ENCODE assay signal across 14 cellular contexts in genomic region chr22:39927544-39927943, GRCh38. TPM values are rescaled to one million over a fixed set of nuclear protein-coding genes. Genes with fewer than 3 reads are reported as not detected.
DNase-seq lines count a peak whose midpoint lies in the region; ATAC-seq and TF ChIP-seq lines count a peak whose summit lies in the region.
"Had no signal": no experiment of that assay in that cellular context is flagged by ENCODE, and none has a peak within 500 bp of the region (broad histone marks: within the 10 kb centered on the region; RNA-seq: fewer than 3 reads in every experiment).

No MANE protein-coding gene starts in this region.

- peak; percentile 21; the same call in 1 of the 2 replicates for TF ChIP-seq CTCF in OCI-LY1 (IDR thresholded peaks at IDR 0.05; ENCODE audit: low read length)
- TF ChIP-seq CTCF in glutamatergic neuron (IDR thresholded peaks at IDR 0.05; ENCODE audit: partially characterized antibody, unreplicated experiment) = peak; percentile 22
- TF ChIP-seq CTCF in chondrocyte (IDR thresholded peaks at IDR 0.05) = no peak

- ATAC-seq in GM21447 (IDR thresholded peaks at IDR 0.05; ENCODE audit: unreplicated experiment) = no peak
- ATAC-seq: Panc1, T-cell had no signal

- H3K27me3 ChIP-seq in OCI-LY1 (ENCODE audit: insufficient read depth, low read length) = no peaks in the 10 kb centered on the region
- H3K27me3 ChIP-seq: right atrium auricular region had no signal

- H3K9me3 Mint-ChIP-seq in glutamatergic neuron (ENCODE audit: unreplicated experiment) (no peaks in the 10 kb centered on the region), chondrocyte (ENCODE audit: low read depth) (no peaks in the 10 kb centered on the region)
- H3K9me3 Mint-ChIP-seq: CD14-positive monocyte, T-cell had no signal

- no peaks in the 10 kb centered on the region for H3K9me3 ChIP-seq in OCI-LY1 (ENCODE audit: low read length)
- H3K9me3 ChIP-seq: adrenal gland, right atrium auricular region had no signal

- H3K4me1 ChIP-seq in OCI-LY1 (ENCODE audit: insufficient read depth, low read length, severe bottlenecking) = no peaks in the 10 kb centered on the region
- H3K4me1 ChIP-seq: adrenal gland, right atrium auricular region had no signal

- H4K20me1 ChIP-seq in OCI-LY1 (ENCODE audit: insufficient read depth, low read length) = no peaks in the 10 kb centered on the region

- no peak overlapping the region for H2AFZ ChIP-seq in OCI-LY1 (ENCODE audit: low read length)

- H3K9me2 ChIP-seq in OCI-LY1 (ENCODE audit: low read depth, low read length) = no peaks in the 10 kb centered on the region

- no peak overlapping the region for H3K9ac ChIP-seq in OCI-LY1 (ENCODE audit: low read length)

- peaks cover 2% of the 10 kb centered on the region for H3K4me1 Mint-ChIP-seq in glutamatergic neuron (ENCODE audit: low read depth, unreplicated experiment)
- no peaks in the 10 kb centered on the region for H3K4me1 Mint-ChIP-seq in chondrocyte (ENCODE audit: low read depth)

- no peak overlapping the region for H3K27ac Mint-ChIP-seq in glutamatergic neuron (ENCODE audit: unreplicated experiment)
- no peak overlapping the region for H3K27ac Mint-ChIP-seq in chondrocyte (ENCODE audit: unreplicated experiment)
- H3K27ac Mint-ChIP-seq: CD14-positive monocyte, T-cell had no signal

- no peak overlapping the region for H3K4me2 ChIP-seq in OCI-LY1 (ENCODE audit: low read length)

- no peak overlapping the region for H3K27ac ChIP-seq in OCI-LY1 (ENCODE audit: low read depth, low read length, poor library complexity, severe bottlenecking)
- H3K27ac ChIP-seq: adrenal gland, right atrium auricular region had no signal

- H3K4me3 ChIP-seq in OCI-LY1 (ENCODE audit: low read depth, low read length, poor library complexity, severe bottlenecking) = no peak overlapping the region
- H3K4me3 ChIP-seq: adrenal gland, right atrium auricular region had no signal

- no peak overlapping the region for H3K4me3 Mint-ChIP-seq in glutamatergic neuron (ENCODE audit: unreplicated experiment)
- H3K4me3 Mint-ChIP-seq in chondrocyte (ENCODE audit: unreplicated experiment) = no peak overlapping the region
- H3K4me3 Mint-ChIP-seq: T-cell had no signal

- no peaks in the 10 kb centered on the region for H3F3A ChIP-seq in OCI-LY1 (ENCODE audit: insufficient read depth, low read length)

- peak; percentile 35 for DNase-seq in stimulated activated CD4-positive, alpha-beta T cell treated with anti-CD3 and anti-CD28 coated beads, Interleukin-4, amount 100 ng/mL, for 24 hours
- no peak for DNase-seq in stimulated activated CD4-positive, alpha-beta T cell treated with anti-CD3 and anti-CD28 coated beads, Interleukin-4, amount 100 ng/mL, for 1 hour
- no peak for DNase-seq in glutamatergic neuron
- no peak for DNase-seq in mesenteric fat pad (ENCODE audit: low spot score)
- DNase-seq in hepatic stellate cell (ENCODE audit: low spot score) = no peak
- no peak for DNase-seq in chondrocyte (ENCODE audit: low spot score)
- DNase-seq: adrenal gland, cortex of kidney, T-cell had no signal

- no peaks in the 10 kb centered on the region for H3K27me3 Mint-ChIP-seq in glutamatergic neuron (ENCODE audit: unreplicated experiment)
- H3K27me3 Mint-ChIP-seq in chondrocyte (ENCODE audit: low read depth) = peaks cover 18% of the 10 kb centered on the region
- H3K27me3 Mint-ChIP-seq: T-cell had no signal

- no peaks in the 10 kb centered on the region for H3K36me3 ChIP-seq in OCI-LY1 (ENCODE audit: insufficient read depth, low read length)
- H3K36me3 ChIP-seq: adrenal gland, right atrium auricular region had no signal

- no peaks in the 10 kb centered on the region for H3K79me2 ChIP-seq in OCI-LY1 (ENCODE audit: insufficient read depth, low read length)

- H3K36me3 Mint-ChIP-seq in glutamatergic neuron (ENCODE audit: unreplicated experiment) (no peaks in the 10 kb centered on the region), chondrocyte (ENCODE audit: low read depth) (no peaks in the 10 kb centered on the region)
- H3K36me3 Mint-ChIP-seq: CD14-positive monocyte had no signal

RNA-seq across cellular contexts. Expression of gene GRAP2, which starts 26.7 kb away (rescaled TPM):
- total RNA-seq in glutamatergic neuron (ENCODE audit: unreplicated experiment) (not detected), mesenteric fat pad (1.3 TPM), chondrocyte (0.24 TPM in 1 of 3 replicates, not detected in the others)

RNA-seq across cellular contexts. Expression of gene TMA7B, which starts 32.7 kb away (rescaled TPM):
- total RNA-seq in glutamatergic neuron (ENCODE audit: unreplicated experiment) (not detected), mesenteric fat pad (not detected), chondrocyte (not detected in 3 replicates)
- total RNA-seq: adrenal gland, right atrium auricular region had no signal

RNA-seq across cellular contexts. Expression of gene ENTHD1, which starts 34.0 kb away (rescaled TPM):
- not detected for total RNA-seq in glutamatergic neuron (ENCODE audit: unreplicated experiment)
- not detected for total RNA-seq in mesenteric fat pad
- not detected in 3 replicates for total RNA-seq in chondrocyte
- total RNA-seq: right atrium auricular region had no signal
